In the genomic region with DNA sequence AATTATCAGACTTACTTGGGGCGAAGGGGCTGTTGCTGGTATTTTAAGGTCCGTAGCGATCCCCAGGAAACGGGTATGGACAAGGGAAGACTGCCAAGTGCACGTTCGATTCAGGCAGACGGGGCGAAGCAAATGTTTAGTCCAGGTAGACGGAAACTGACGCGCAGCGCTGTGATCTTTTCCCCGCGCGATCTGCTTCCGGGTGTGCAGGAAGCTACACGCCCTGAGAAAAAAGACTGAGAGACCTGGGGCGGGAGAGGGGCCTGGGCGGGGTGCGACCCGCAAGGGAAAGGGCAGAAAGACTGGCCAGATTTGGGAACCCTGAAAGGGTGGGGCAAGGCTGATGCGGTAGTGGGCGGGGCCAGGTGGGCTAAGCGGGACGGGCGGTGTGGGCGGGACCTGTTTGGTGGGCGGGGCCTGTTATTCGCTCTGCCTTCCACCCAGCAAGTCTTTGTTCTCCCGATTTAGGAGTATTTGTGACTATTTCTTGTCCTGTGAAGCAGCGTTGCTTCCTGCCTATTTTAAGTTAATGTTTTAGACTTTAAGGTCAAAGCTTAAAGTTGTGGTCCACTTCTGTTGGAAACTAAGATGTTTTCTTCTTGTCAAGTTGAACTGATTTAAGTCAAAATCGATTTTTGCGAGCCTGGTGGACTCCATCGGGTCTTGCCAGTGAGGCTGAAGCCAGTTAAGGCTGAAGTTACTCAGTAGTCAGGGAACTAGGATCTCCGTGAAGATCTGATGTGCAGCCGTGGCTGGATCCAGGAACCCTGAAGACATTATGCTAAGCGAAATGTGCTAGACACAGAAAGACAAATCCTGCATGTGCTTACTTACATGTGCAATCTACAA, we compare ENCODE assay signal across 8 cellular contexts. TPM values are rescaled to one million over a fixed set of nuclear protein-coding genes. Genes with fewer than 3 reads are reported as not detected.
DNase-seq lines count a peak whose midpoint lies in the region; ATAC-seq and TF ChIP-seq lines count a peak whose summit lies in the region.

A gene (minus strand): TSS at position 301 of the 849 bp plus-strand sequence. CDS start 3,549 bp downstream, outside the sequence.

- H3K27me3 Mint-ChIP-seq in activated T-helper 17 cell treated with anti-CD3 and anti-CD28 coated beads, Interleukin-2, amount 50 U/mL, for 72 hours, result no peaks in the 10 kb centered on the region
- no peaks in the 10 kb centered on the region for H3K27me3 Mint-ChIP-seq in natural killer cell treated with Interleukin-12 subunit alpha and Interleukin-12 subunit beta and Interleukin-15 and Interleukin-18, amount 100 ng/mL, for 72 hours

- peak within 1 kb of the TSS; percentile 98 for H3K4me3 ChIP-seq in fibroblast of pulmonary artery (replicated peaks; ENCODE audit: low read depth, low read length)

- no peak for TF ChIP-seq CTCF in fibroblast of pulmonary artery (IDR thresholded peaks at IDR 0.05; ENCODE audit: low read length, missing control alignments)

- DNase-seq in Ammon's horn (ENCODE audit: low spot score) (peak; percentile 89), KG1 (lab: John Stamatoyannopoulos, UW) (peak; percentile 73), RPMI8226 (peak; percentile 87), fibroblast of pulmonary artery (ENCODE audit: low read depth) (peak; percentile 72)
- peak; percentile 89 for DNase-seq in natural killer cell treated with Interleukin-12 subunit alpha and Interleukin-12 subunit beta and Interleukin-15 and Interleukin-18, amount 100 ng/mL, for 72 hours (ENCODE audit: low spot score)
- DNase-seq in stimulated activated naive CD4-positive, alpha-beta T cell (lab: John Stamatoyannopoulos, UW), result peak; percentile 88 to 94 (median 92)

- peaks cover 50% of the 10 kb centered on the region for H3K36me3 Mint-ChIP-seq in activated T-helper 17 cell treated with anti-CD3 and anti-CD28 coated beads, Interleukin-2, amount 50 U/mL, for 72 hours (ENCODE audit: low read depth)
- peaks cover 25% of the 10 kb centered on the region for H3K36me3 Mint-ChIP-seq in natural killer cell treated with Interleukin-12 subunit alpha and Interleukin-12 subunit beta and Interleukin-15 and Interleukin-18, amount 100 ng/mL, for 72 hours

- peak within 1 kb of the TSS; percentile 90 for H3K27ac Mint-ChIP-seq in activated T-helper 17 cell treated with anti-CD3 and anti-CD28 coated beads, Interleukin-2, amount 50 U/mL, for 72 hours
- H3K27ac Mint-ChIP-seq in natural killer cell treated with Interleukin-12 subunit alpha and Interleukin-12 subunit beta and Interleukin-15 and Interleukin-18, amount 100 ng/mL, for 72 hours, result peak within 1 kb of the TSS; percentile 89 to 95

- no peaks in the 10 kb centered on the region for H3K9me3 Mint-ChIP-seq in activated T-helper 17 cell treated with anti-CD3 and anti-CD28 coated beads, Interleukin-2, amount 50 U/mL, for 72 hours
- no peaks in the 10 kb centered on the region for H3K9me3 Mint-ChIP-seq in natural killer cell treated with Interleukin-12 subunit alpha and Interleukin-12 subunit beta and Interleukin-15 and Interleukin-18, amount 100 ng/mL, for 72 hours

- ATAC-seq in GM19438 (IDR thresholded peaks at IDR 0.05; ENCODE audit: low read depth, unreplicated experiment), result peak; percentile 56
- peak; percentile 96 for ATAC-seq in activated T-helper 17 cell treated with anti-CD3 and anti-CD28 coated beads, Interleukin-2, amount 50 U/mL, for 72 hours (replicated peaks)
- peak; percentile 96 for ATAC-seq in natural killer cell treated with Interleukin-12 subunit alpha and Interleukin-12 subunit beta and Interleukin-15 and Interleukin-18, amount 100 ng/mL, for 72 hours

- H3K4me1 Mint-ChIP-seq in activated T-helper 17 cell treated with anti-CD3 and anti-CD28 coated beads, Interleukin-2, amount 50 U/mL, for 72 hours, result peaks cover 14% of the 10 kb centered on the region
- H3K4me1 Mint-ChIP-seq in natural killer cell treated with Interleukin-12 subunit alpha and Interleukin-12 subunit beta and Interleukin-15 and Interleukin-18, amount 100 ng/mL, for 72 hours (ENCODE audit: low read depth in 2 of 2), result peaks cover 31 to 33% of the 10 kb centered on the region in 2 donors

- H3K4me3 Mint-ChIP-seq in activated T-helper 17 cell treated with anti-CD3 and anti-CD28 coated beads, Interleukin-2, amount 50 U/mL, for 72 hours, result peak within 1 kb of the TSS; percentile 100
- peak within 1 kb of the TSS; percentile 97 for H3K4me3 Mint-ChIP-seq in natural killer cell treated with Interleukin-12 subunit alpha and Interleukin-12 subunit beta and Interleukin-15 and Interleukin-18, amount 100 ng/mL, for 72 hours

RNA-seq across cellular contexts. Expression of the gene that starts here (rescaled TPM):
- total RNA-seq in activated T-helper 17 cell treated with anti-CD3 and anti-CD28 coated beads, Interleukin-2, amount 50 U/mL, for 72 hours, result 10 to 100 TPM in 1 of 2 donors, 1 to 10 TPM in 1; 8.8 to 15.1 TPM
- 10 to 100 TPM in 1 of 2 donors, 1 to 10 TPM in 1; 8.3 to 12.9 TPM for total RNA-seq in natural killer cell treated with Interleukin-12 subunit alpha and Interleukin-12 subunit beta and Interleukin-15 and Interleukin-18, amount 100 ng/mL, for 72 hours

Comparison
In these comparisons a context has a peak if more than half of its experiments do, and no peak if none do; other contexts are left out.
1. Peak in every context shown above with its lines: DNase-seq, ATAC-seq and H3K4me3 ChIP-seq.